Comparison of ENCODE assay signal across 11 cellular contexts in genomic region chr4:96352051-96352517, GRCh38.
A peak's percentile ranks its signal among the peaks of the same experiment; 100 is the strongest.
DNase-seq lines count a peak whose midpoint lies in the region; ATAC-seq, FAIRE-seq and TF ChIP-seq lines count a peak whose summit lies in the region.
"Had no signal": no experiment of that assay in that cellular context is flagged by ENCODE, and none has a peak within 500 bp of the region (broad histone marks: within the 10 kb centered on the region; RNA-seq: fewer than 3 reads in every experiment).

No MANE protein-coding gene starts in this region.

- POLR2A ChIA-PET in GM10248 (lab: Yijun Ruan, JAX) = no interaction called here

- peaks cover 0 to 29% (median 0%) of the 10 kb centered on the region in 9 donors for H3K4me1 ChIP-seq in heart right ventricle
- peaks cover 0 to 12% of the 10 kb centered on the region in 2 donors for H3K4me1 ChIP-seq in thyroid gland
- H3K4me1 ChIP-seq: gastrocnemius medialis had no signal

- no peak for DNase-seq in heart right ventricle
- no peak for DNase-seq in left ventricle myocardium superior
- DNase-seq in RCC 7860 (ENCODE audit: low spot score) = no peak
- DNase-seq in fibroblast of villous mesenchyme (ENCODE audit: low read depth) = peak; percentile 10
- DNase-seq in thyroid gland = peak; percentile 2 to 4
- DNase-seq in GM10248 (ENCODE audit: extremely low spot score) = no peak
- DNase-seq: activated CD4-positive, alpha-beta T cell treated with anti-CD3 and anti-CD28 coated beads for 4 hours; gastrocnemius medialis had no signal

- no peak for TF ChIP-seq POLR2A in thyroid gland (IDR thresholded peaks at IDR 0.05)

- FAIRE-seq in RCC 7860 (lab: Jason Lieb, UNC) = peak; percentile 52
- FAIRE-seq: G401.6 had no signal

- H3K9me3 ChIP-seq in heart right ventricle (no peaks in the 10 kb centered on the region), thyroid gland (no peaks in the 10 kb centered on the region)
- H3K9me3 ChIP-seq: gastrocnemius medialis had no signal

- WGBS in heart right ventricle, 2 donors = 46 to 49% methylated on average over 3 of the region's 3 CpGs
- WGBS in thyroid gland, 2 donors = 82% methylated on average over 3 of the region's 3 CpGs

- CTCF ChIA-PET in GM10248 (lab: Yijun Ruan, JAX) = interaction anchor here (1.4 to 6.0 kb wide), 2 partner anchors 9 to 1186 kb away, joined by 6 to 25 read pairs; no protein-coding TSS in a partner anchor

- H3K4me3 ChIP-seq in heart right ventricle (no peak overlapping the region), fibroblast of villous mesenchyme (ENCODE audit: low read depth, low read length) (no peak overlapping the region), thyroid gland (replicated peaks in 1 of 3) (no peak overlapping the region)
- H3K4me3 ChIP-seq: gastrocnemius medialis had no signal

- intact Hi-C loops in heart right ventricle (cut with DNase I) (loop anchor here in 2 of 10 donors (5.0 to 10.0 kb wide), 2 partner anchors 97 to 1185 kb away; no protein-coding TSS in a partner anchor), left ventricle myocardium superior (cut with micrococcal nuclease) (no loop called here), thyroid gland (cut with DNase I) (no loop called here)

- peak in 7 of 9 donors; percentile 23 to 52 (median 37) for TF ChIP-seq CTCF in heart right ventricle (IDR thresholded peaks at IDR 0.05)
- peak; percentile 39 for TF ChIP-seq CTCF in fibroblast of villous mesenchyme (IDR thresholded peaks at IDR 0.05; ENCODE audit: insufficient read depth, low read depth, low read length)
- TF ChIP-seq CTCF in thyroid gland (IDR thresholded peaks at IDR 0.05) = peak in 2 of 6 experiments; percentile 5 to 22
- no peak for TF ChIP-seq CTCF in GM10248 (IDR thresholded peaks at IDR 0.05; ENCODE audit: control extremely low read depth, extremely low read depth, low read depth, missing control alignments)

- ATAC-seq in heart right ventricle = no peak
- ATAC-seq in left ventricle myocardium superior = no peak
- ATAC-seq in GM19455 (IDR thresholded peaks at IDR 0.05; ENCODE audit: unreplicated experiment) = no peak
- no peak for ATAC-seq in HG02610 (IDR thresholded peaks at IDR 0.05; ENCODE audit: unreplicated experiment)

- H3K27me3 ChIP-seq in heart right ventricle = no peaks in the 10 kb centered on the region
- no peaks in the 10 kb centered on the region for H3K27me3 ChIP-seq in thyroid gland
- H3K27me3 ChIP-seq: gastrocnemius medialis had no signal

- H3K36me3 ChIP-seq in heart right ventricle = no peaks in the 10 kb centered on the region
- no peaks in the 10 kb centered on the region for H3K36me3 ChIP-seq in thyroid gland
- H3K36me3 ChIP-seq: gastrocnemius medialis had no signal

- H3K27ac ChIP-seq in heart right ventricle (no peak overlapping the region), thyroid gland (no peak overlapping the region)
- H3K27ac ChIP-seq: gastrocnemius medialis had no signal

Comparison
In these comparisons a context has a peak if more than half of its experiments do, and no peak if none do; other contexts are left out.
1. DNase-seq: peak in fibroblast of villous mesenchyme (single experiment) and thyroid gland (2 of 2); none in heart right ventricle (0 of 2), left ventricle myocardium superior (single experiment), RCC 7860 (single experiment) and GM10248 (single experiment).